18 cellular contexts compared by ENCODE assay signal in the genomic region with DNA sequence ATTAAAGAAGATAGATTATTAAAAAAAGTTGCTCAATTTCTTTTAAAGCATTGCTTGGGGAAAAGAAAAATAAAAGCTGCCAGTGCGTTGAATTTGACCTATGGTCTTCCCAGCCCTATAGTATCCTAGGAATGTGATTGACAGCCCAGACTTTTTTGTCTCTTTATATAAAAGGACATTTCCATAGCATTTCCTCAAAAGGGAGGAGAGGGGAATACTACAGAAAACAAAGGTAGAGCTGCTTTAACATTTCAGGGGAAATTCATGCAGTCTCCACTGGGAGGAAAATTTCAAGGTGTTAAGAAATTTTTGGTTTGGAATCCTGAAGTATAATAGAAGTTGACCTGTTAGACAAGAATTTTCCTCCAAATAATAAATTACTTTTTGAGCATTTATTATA. TPM values are rescaled to one million over a fixed set of nuclear protein-coding genes. Genes with fewer than 3 reads are reported as not detected.
DNase-seq lines count a peak whose midpoint lies in the region; ATAC-seq, FAIRE-seq and TF ChIP-seq lines count a peak whose summit lies in the region.
"Had no signal": no experiment of that assay in that cellular context is flagged by ENCODE, and none has a peak within 500 bp of the region (broad histone marks: within the 10 kb centered on the region; RNA-seq: fewer than 3 reads in every experiment).

No MANE protein-coding gene starts in this region.

- no peaks in the 10 kb centered on the region for H4K20me1 ChIP-seq in H9 (ENCODE audit: control insufficient read depth, insufficient read depth, insufficient read length)
- no peaks in the 10 kb centered on the region for H4K20me1 ChIP-seq in H1 (replicated peaks in 1 of 2; ENCODE audit: control insufficient read depth in 1 of 2, insufficient read depth in 2 of 2, low read length in 2 of 2)
- H4K20me1 ChIP-seq: BLaER1 had no signal

- intact Hi-C loops in thyroid gland (cut with DNase I), result loop anchor here (10.0 kb wide), 1 partner anchor 651 kb away; no protein-coding TSS in a partner anchor

- no CpG with 5 or more reads among the region's 1 CpG for WGBS in H9 (ENCODE audit: extremely low coverage, insufficient read length, low lambda C conversion rate)
- WGBS in H1 (ENCODE audit: extremely low coverage in 1 of 2, insufficient coverage in 1 of 2, insufficient read length in 1 of 2, insufficient replicate concordance in 2 of 2, low coverage in 1 of 2, low lambda C conversion rate in 2 of 2, missing lambda C conversion rate in 1 of 2), 2 experiments, result no CpG with 5 or more reads among the region's 1 CpG
- 0% methylated on average over 1 of the region's 1 CpG for WGBS in thyroid gland, 2 donors

- H2AK5ac ChIP-seq in H9 (ENCODE audit: insufficient read length, low read length) (no peak overlapping the region), H1 (ENCODE audit: low read depth, low read length) (no peak overlapping the region)

- H3K79me2 ChIP-seq in H9 (ENCODE audit: insufficient read depth, low read length), result no peaks in the 10 kb centered on the region
- no peaks in the 10 kb centered on the region for H3K79me2 ChIP-seq in H1 (ENCODE audit: control insufficient read depth in 1 of 2, insufficient read depth in 2 of 2, low read length in 2 of 2)

- TF ChIP-seq POLR2A in H1 (IDR thresholded peaks at IDR 0.05; ENCODE audit: control extremely low read depth in 1 of 2, low read depth in 2 of 2, low read length in 2 of 2) (no peak), thyroid gland (IDR thresholded peaks at IDR 0.05) (no peak)

- H3K9me3 ChIP-seq in H9 (ENCODE audit: control insufficient read depth, low read depth, low read length), result no peaks in the 10 kb centered on the region
- no peaks in the 10 kb centered on the region for H3K9me3 ChIP-seq in HUES6 (ENCODE audit: control insufficient read depth, insufficient read depth, low read depth, low read length)
- no peaks in the 10 kb centered on the region for H3K9me3 ChIP-seq in H1 (ENCODE audit: insufficient read depth in 2 of 2, low read depth in 1 of 2, low read length in 1 of 2)
- H3K9me3 ChIP-seq in thyroid gland, result no peaks in the 10 kb centered on the region
- H3K9me3 ChIP-seq: BE2C, BLaER1 had no signal

- H3K4me2 ChIP-seq in H9 (ENCODE audit: insufficient read depth, insufficient read length, low read length), result no peak overlapping the region
- H3K4me2 ChIP-seq in H1 (ENCODE audit: insufficient read depth in 1 of 2, low read depth in 2 of 2, low read length in 2 of 2), result no peak overlapping the region; a peak in 1 of 4 replicates
- H3K4me2 ChIP-seq: BLaER1 had no signal

- H3K4me1 ChIP-seq in H9 (ENCODE audit: insufficient read depth, low read length), result peaks cover 3% of the 10 kb centered on the region; the same call in 1 of the 2 replicates
- peaks cover 6% of the 10 kb centered on the region; the same call in 1 of the 2 replicates for H3K4me1 ChIP-seq in HUES6 (ENCODE audit: control insufficient read depth, insufficient read depth, low read length)
- peaks cover 0 to 7% (median 3%) of the 10 kb centered on the region in 4 experiments; a peak in 4 of 7 replicates for H3K4me1 ChIP-seq in H1 (replicated peaks in 1 of 4; ENCODE audit: control insufficient read depth in 3 of 4, insufficient read depth in 4 of 4, low read length in 3 of 4)
- H3K4me1 ChIP-seq in thyroid gland, result no peaks in the 10 kb centered on the region
- H3K4me1 ChIP-seq: BE2C had no signal

- H3K4me3 ChIP-seq in HUES6 (ENCODE audit: low read depth, low read length), result no peak overlapping the region
- no peak overlapping the region for H3K4me3 ChIP-seq in H1 (ENCODE audit: extremely low read depth in 1 of 4, insufficient read depth in 2 of 4, low read depth in 3 of 4, low read length in 4 of 4)
- H3K4me3 ChIP-seq in thyroid gland (replicated peaks in 1 of 3), result no peak overlapping the region
- H3K4me3 ChIP-seq: BLaER1, GM12878 had no signal

- H4K91ac ChIP-seq in H9 (ENCODE audit: insufficient read length, low read depth, low read length) (no peak overlapping the region), H1 (replicated peaks; ENCODE audit: insufficient read length, low read length) (no peak overlapping the region)

- H3K9ac ChIP-seq in H9 (ENCODE audit: extremely low read depth, insufficient read length, low read length), result no peak overlapping the region
- H3K9ac ChIP-seq in HUES6 (ENCODE audit: low read length), result no peak overlapping the region
- H3K9ac ChIP-seq in H1 (replicated peaks in 1 of 4; ENCODE audit: extremely low read depth in 1 of 4, low read depth in 3 of 4, low read length in 3 of 4), result no peak overlapping the region
- H3K9ac ChIP-seq: BLaER1 had no signal

- H2BK12ac ChIP-seq in H9 (ENCODE audit: insufficient read length, low read depth, low read length) (no peak overlapping the region), H1 (ENCODE audit: low read depth, low read length) (no peak overlapping the region)

- H3K4me1 Mint-ChIP-seq in H9, result peaks cover 12 to 16% of the 10 kb centered on the region in 2 experiments
- H3K4me1 Mint-ChIP-seq in stimulated activated effector memory CD8-positive, alpha-beta T cell treated with anti-CD3 and anti-CD28 coated beads, Interleukin-12 subunit alpha, Interleukin-12 subunit beta, amount 100 ng/mL, for 72 hours, result peaks cover 6% of the 10 kb centered on the region

- CTCF ChIA-PET in H1 (lab: Charles Lee; ENCODE audit: partially characterized antibody), result interaction anchor here (0.5 to 6.5 kb wide), 40 partner anchors 8 to 849 kb away, joined by 3 to 87 read pairs (median 4); a partner anchor contains a TSS

- H3K36me3 Mint-ChIP-seq in H9 (ENCODE audit: insufficient read depth in 1 of 3, low read depth in 3 of 3), result no peaks in the 10 kb centered on the region
- H3K36me3 Mint-ChIP-seq in stimulated activated effector memory CD8-positive, alpha-beta T cell treated with anti-CD3 and anti-CD28 coated beads, Interleukin-12 subunit alpha, Interleukin-12 subunit beta, amount 100 ng/mL, for 72 hours, result no peaks in the 10 kb centered on the region
- H3K36me3 Mint-ChIP-seq: CD14-positive monocyte; CD4-positive, alpha-beta memory T cell; CD4-positive, CD25-positive, alpha-beta regulatory T cell; CD8-positive, alpha-beta memory T cell had no signal

- H3K23me2 ChIP-seq in H9 (ENCODE audit: insufficient read length, low read depth, low read length, poor library complexity, severe bottlenecking), result no peaks in the 10 kb centered on the region
- H3K23me2 ChIP-seq in H1 (ENCODE audit: low read depth, low read length), result no peaks in the 10 kb centered on the region

- FAIRE-seq in H1 (lab: Jason Lieb, UNC), result no peak

- H2BK15ac ChIP-seq in H9 (ENCODE audit: low read depth, low read length) (no peak overlapping the region), H1 (ENCODE audit: low read length) (no peak overlapping the region)

- DNase-seq in H9 (no peak), H1 (ENCODE audit: low read depth in 1 of 2, low spot score in 2 of 2) (no peak), cortex of kidney (lab: John Stamatoyannopoulos, UW) (no peak), DMS153 treated with DMSO at 0.1 percent for 48 hours (lab: John Stamatoyannopoulos, UW; ENCODE audit: unreplicated experiment) (no peak), thyroid gland (no peak)
- DNase-seq in stimulated activated effector memory CD8-positive, alpha-beta T cell treated with anti-CD3 and anti-CD28 coated beads, Interleukin-12 subunit alpha, Interleukin-12 subunit beta, amount 100 ng/mL, for 72 hours (ENCODE audit: low spot score in 2 of 2), result no peak

- H3K27ac ChIP-seq in H9 (ENCODE audit: insufficient read length, low read depth, low read length) (peak overlapping the region; percentile 2), HUES6 (ENCODE audit: low read depth, low read length) (peak overlapping the region; percentile 11; the same call in 1 of the 2 replicates), H1 (ENCODE audit: low read depth, low read length) (no peak overlapping the region), thyroid gland (no peak overlapping the region)
- H3K27ac ChIP-seq: BLaER1 had no signal

- H3K4ac ChIP-seq in H9 (ENCODE audit: low read depth, low read length) (no peak overlapping the region), H1 (replicated peaks; ENCODE audit: insufficient read length, low read depth, low read length) (no peak overlapping the region)

- H3K79me1 ChIP-seq in H9 (ENCODE audit: insufficient read depth, low read depth, low read length, poor library complexity, severe bottlenecking) (no peaks in the 10 kb centered on the region), H1 (ENCODE audit: low read depth, low read length) (no peaks in the 10 kb centered on the region)

- H3K27ac Mint-ChIP-seq in H9, result no peak overlapping the region
- no peak overlapping the region for H3K27ac Mint-ChIP-seq in stimulated activated effector memory CD8-positive, alpha-beta T cell treated with anti-CD3 and anti-CD28 coated beads, Interleukin-12 subunit alpha, Interleukin-12 subunit beta, amount 100 ng/mL, for 72 hours
- H3K27ac Mint-ChIP-seq: CD14-positive monocyte; CD4-positive, CD25-positive, alpha-beta regulatory T cell; CD8-positive, alpha-beta memory T cell had no signal

- H4K5ac ChIP-seq in H9 (ENCODE audit: insufficient read length, low read depth, low read length) (no peak overlapping the region), H1 (ENCODE audit: insufficient read length, low read depth, low read length) (no peak overlapping the region)

- H3K36me3 ChIP-seq in HUES6 (ENCODE audit: control insufficient read depth, insufficient read depth, low read length) (no peaks in the 10 kb centered on the region), H1 (ENCODE audit: control insufficient read depth in 2 of 4, insufficient read depth in 4 of 4, low read length in 3 of 4) (no peaks in the 10 kb centered on the region), thyroid gland (no peaks in the 10 kb centered on the region)
- H3K36me3 ChIP-seq: BE2C, BLaER1 had no signal

- H2BK5ac ChIP-seq in H9 (ENCODE audit: insufficient read length, low read length) (no peak overlapping the region), H1 (ENCODE audit: low read depth, low read length) (no peak overlapping the region; the same call in 1 of the 2 replicates)

- no peak for TF ChIP-seq RAD21 in H1 (IDR thresholded peaks at IDR 0.05 in 1 of 2, conservative IDR thresholded peaks at IDR 0.05 in 1 of 2; ENCODE audit: low read depth in 2 of 2, low read length in 2 of 2)

- H3K23ac ChIP-seq in H9 (ENCODE audit: insufficient read length, low read depth, low read length), result no peak overlapping the region
- H3K23ac ChIP-seq in H1 (ENCODE audit: insufficient read length), result no peak overlapping the region

- H4K8ac ChIP-seq in H9 (replicated peaks; ENCODE audit: insufficient read length, low read depth, low read length), result no peak overlapping the region
- H4K8ac ChIP-seq in H1 (ENCODE audit: extremely low read depth, insufficient read depth, low read length), result no peak overlapping the region

- H3K56ac ChIP-seq in H9 (ENCODE audit: insufficient read length, low read depth, low read length), result no peak overlapping the region
- no peak overlapping the region for H3K56ac ChIP-seq in H1 (replicated peaks; ENCODE audit: insufficient read length, low read depth, low read length)

- H3K18ac ChIP-seq in H9 (ENCODE audit: insufficient read length, low read depth, low read length) (no peak overlapping the region), H1 (ENCODE audit: extremely low read depth, low read length) (no peak overlapping the region)

- H2BK20ac ChIP-seq in H9 (ENCODE audit: low read depth, low read length, poor library complexity, severe bottlenecking) (no peak overlapping the region), H1 (ENCODE audit: low read length) (no peak overlapping the region)

- no peak overlapping the region for H3K4me3 Mint-ChIP-seq in H9
- H3K4me3 Mint-ChIP-seq in stimulated activated effector memory CD8-positive, alpha-beta T cell treated with anti-CD3 and anti-CD28 coated beads, Interleukin-12 subunit alpha, Interleukin-12 subunit beta, amount 100 ng/mL, for 72 hours, result no peak overlapping the region
- H3K4me3 Mint-ChIP-seq: CD14-positive monocyte; CD4-positive, alpha-beta memory T cell; CD4-positive, CD25-positive, alpha-beta regulatory T cell; CD8-positive, alpha-beta memory T cell had no signal

- no peak for TF ChIP-seq EP300 in H1 (IDR thresholded peaks at IDR 0.05; ENCODE audit: borderline replicate concordance in 1 of 2, low read depth in 2 of 2, low read length in 2 of 2)

- POLR2A ChIA-PET in H1 (lab: Charles Lee; ENCODE audit: partially characterized antibody), result interaction anchor here (0.7 to 1.1 kb wide), 3 partner anchors 453 to 920 kb away, joined by 3 read pairs; no protein-coding TSS in a partner anchor

- H3K14ac ChIP-seq in H9 (ENCODE audit: insufficient read depth, low read length) (no peak overlapping the region), H1 (ENCODE audit: insufficient read length) (no peak overlapping the region)

- no peak for ATAC-seq in stimulated activated effector memory CD8-positive, alpha-beta T cell treated with anti-CD3 and anti-CD28 coated beads, Interleukin-12 subunit alpha, Interleukin-12 subunit beta, amount 100 ng/mL, for 72 hours

- H3K27me3 ChIP-seq in H9 (ENCODE audit: insufficient read depth, low read length) (no peaks in the 10 kb centered on the region), HUES6 (ENCODE audit: control insufficient read depth, insufficient read depth, low read length) (no peaks in the 10 kb centered on the region), H1 (replicated peaks in 1 of 4; ENCODE audit: control insufficient read depth in 3 of 4, extremely low read depth in 1 of 4, insufficient read depth in 3 of 4, low read length in 3 of 4) (no peaks in the 10 kb centered on the region), thyroid gland (no peaks in the 10 kb centered on the region)
- H3K27me3 ChIP-seq: BE2C, BLaER1 had no signal

- no peak overlapping the region for H3T11ph ChIP-seq in H9 (ENCODE audit: low read length)

- H3K9me3 Mint-ChIP-seq in H9, result no peaks in the 10 kb centered on the region
- H3K9me3 Mint-ChIP-seq in stimulated activated effector memory CD8-positive, alpha-beta T cell treated with anti-CD3 and anti-CD28 coated beads, Interleukin-12 subunit alpha, Interleukin-12 subunit beta, amount 100 ng/mL, for 72 hours, result no peaks in the 10 kb centered on the region
- H3K9me3 Mint-ChIP-seq: CD4-positive, alpha-beta memory T cell; CD4-positive, CD25-positive, alpha-beta regulatory T cell; CD8-positive, alpha-beta memory T cell had no signal

- H3K27me3 Mint-ChIP-seq in H9 (ENCODE audit: low read depth), result no peaks in the 10 kb centered on the region

- no peak overlapping the region for H2BK120ac ChIP-seq in H9 (ENCODE audit: low read depth, low read length, poor library complexity, severe bottlenecking)
- peak overlapping the region; percentile 64 for H2BK120ac ChIP-seq in H1 (replicated peaks; ENCODE audit: low read depth, low read length)

- H2AFZ ChIP-seq in H9 (ENCODE audit: low read length) (no peak overlapping the region), H1 (ENCODE audit: low read length) (no peak overlapping the region)

- TF ChIP-seq CTCF in H9 (conservative IDR thresholded peaks at IDR 0.05), result 0 out of 3 replicates have a peak, but pooled peaks have one; percentile 14
- no peak for TF ChIP-seq CTCF in H1 (IDR thresholded peaks at IDR 0.05; ENCODE audit: control extremely low read depth in 1 of 3, insufficient read depth in 1 of 3, low read depth in 1 of 3, low read length in 3 of 3)
- TF ChIP-seq CTCF in thyroid gland (IDR thresholded peaks at IDR 0.05), result no peak

RNA-seq across cellular contexts. Expression of a gene that starts 17.9 kb away (rescaled TPM):
- total RNA-seq in H9 (2021) (not detected in 2 replicates), thyroid gland (not detected)
- total RNA-seq in H1 (2021; fragmentation: NEBNext Ultra II Directional; extraction: Animal tissue kit (Norgen Biotek cat#: 25700)), result not detected in 2 replicates
- polyA plus RNA-seq in H1 (2011; rRNA removed), result 0.03 TPM in 1 of 2 replicates, not detected in the other
- not detected for polyA plus RNA-seq in H1 (2011; cell fraction: cytosol; rRNA removed)
- not detected for polyA plus RNA-seq in H1 (2011; cell fraction: nucleus; rRNA removed)
- not detected in 4 replicates for polyA plus RNA-seq in H1 (2012, experiment 1 of 2)
- not detected for polyA plus RNA-seq in H1 (2012, experiment 2 of 2)
- polyA plus RNA-seq in H1 (2013, experiment 1 of 2), result not detected
- polyA plus RNA-seq in H1 (2013, experiment 2 of 2), result not detected
- polyA minus RNA-seq in H1 (2011; rRNA and poly(A)+ RNA removed), result 0.10 and 0.28 TPM in 2 replicates
- polyA minus RNA-seq in H1 (2011; cell fraction: cytosol; rRNA and poly(A)+ RNA removed), result not detected
- polyA minus RNA-seq in H1 (2011; cell fraction: nucleus; rRNA and poly(A)+ RNA removed), result not detected
- total RNA-seq: A673; CD4-positive, alpha-beta memory T cell; CD4-positive, CD25-positive, alpha-beta regulatory T cell; CD8-positive, alpha-beta memory T cell; Daoy; G401; GM12878 had no signal
- polyA plus RNA-seq: AG04450; CD14-positive monocyte; CD4-positive, alpha-beta memory T cell; CD8-positive, alpha-beta memory T cell had no signal

Comparison
In these comparisons a context has a peak if more than half of its experiments do, and no peak if none do; other contexts are left out.
1. H3K27ac ChIP-seq: peak in H9 (single experiment) and HUES6 (single experiment); none in H1 (single experiment) and thyroid gland (0 of 3).